Comparison of ENCODE assay signal across 1 cellular context in genomic region chr17:2138768-2139167, GRCh38.
TF ChIP-seq lines count a peak whose summit lies in the region.

No MANE protein-coding gene starts in this region.

TF ChIP-seq in HEK293, 187 proteins besides CTCF, POLR2A, EP300 and RAD21 (continued from another document and continues in another):
- peak; percentile 100 for TF ChIP-seq ZBTB44 (tag by site-specific recombination; IDR thresholded peaks at IDR 0.05)
- no peak for TF ChIP-seq ZNF513 (tag by site-specific recombination; IDR thresholded peaks at IDR 0.05)
- no peak for TF ChIP-seq PRDM2 (tag by site-specific recombination; IDR thresholded peaks at IDR 0.05; ENCODE audit: borderline replicate concordance)
- TF ChIP-seq ZNF670 (tag by site-specific recombination; IDR thresholded peaks at IDR 0.05; ENCODE audit: low read depth), result no peak
- no peak for TF ChIP-seq SP3 (tag by site-specific recombination; IDR thresholded peaks at IDR 0.05)
- TF ChIP-seq ZBTB17 (tag by site-specific recombination; IDR thresholded peaks at IDR 0.05), result peak; percentile 84
- no peak for TF ChIP-seq ZNF776 (tag by site-specific recombination; IDR thresholded peaks at IDR 0.05; ENCODE audit: borderline replicate concordance)
- peak; percentile 18; the same call in 1 of the 2 replicates for TF ChIP-seq ZNF623 (tag by site-specific recombination; IDR thresholded peaks at IDR 0.05)
- TF ChIP-seq ZIC2 (tag by site-specific recombination; IDR thresholded peaks at IDR 0.05), result no peak
- TF ChIP-seq ZNF16 (tag by site-specific recombination; IDR thresholded peaks at IDR 0.05; ENCODE audit: low read depth), result no peak
- no peak for TF ChIP-seq SP2 (tag by site-specific recombination; IDR thresholded peaks at IDR 0.05)
- no peak for TF ChIP-seq ZNF155 (tag by site-specific recombination; IDR thresholded peaks at IDR 0.05)
- TF ChIP-seq GLI4 (tag by site-specific recombination; IDR thresholded peaks at IDR 0.05), result no peak
- TF ChIP-seq ZNF510 (tag by site-specific recombination; IDR thresholded peaks at IDR 0.05; ENCODE audit: insufficient replicate concordance), result no peak
- peak; percentile 86 for TF ChIP-seq ZNF660 (tag by site-specific recombination; IDR thresholded peaks at IDR 0.05)
- TF ChIP-seq ZNF639 (tag by site-specific recombination; IDR thresholded peaks at IDR 0.05), result peak; percentile 59; the same call in 1 of the 2 replicates
- TF ChIP-seq ZNF658 (tag by site-specific recombination; IDR thresholded peaks at IDR 0.05), result no peak
- no peak for TF ChIP-seq KLF16 (tag by site-specific recombination; IDR thresholded peaks at IDR 0.05)
- peak; percentile 75 for TF ChIP-seq ZNF10 (tag by site-specific recombination; IDR thresholded peaks at IDR 0.05)
- no peak for TF ChIP-seq AEBP2 (tag by site-specific recombination; IDR thresholded peaks at IDR 0.05; ENCODE audit: borderline replicate concordance)
- no peak for TF ChIP-seq ZBTB21 (tag by site-specific recombination; IDR thresholded peaks at IDR 0.05)
- no peak for TF ChIP-seq HOXC10 (CRISPR knock-in tag; IDR thresholded peaks at IDR 0.05)
- TF ChIP-seq ZNF621 (tag by site-specific recombination; IDR thresholded peaks at IDR 0.05), result no peak
- no peak; the same call in 1 of the 2 replicates for TF ChIP-seq ZFP69B (tag by site-specific recombination; IDR thresholded peaks at IDR 0.05)
- TF ChIP-seq ZFP37 (tag by site-specific recombination; IDR thresholded peaks at IDR 0.05), result no peak
- peak; percentile 45; the same call in 1 of the 2 replicates for TF ChIP-seq BCL11B (tag by site-specific recombination; IDR thresholded peaks at IDR 0.05; ENCODE audit: low read depth)
- no peak for TF ChIP-seq ZNF596 (tag by site-specific recombination; IDR thresholded peaks at IDR 0.05)
- TF ChIP-seq ZNF133 (tag by site-specific recombination; IDR thresholded peaks at IDR 0.05), result no peak
- TF ChIP-seq ZNF211 (tag by site-specific recombination; IDR thresholded peaks at IDR 0.05; ENCODE audit: low read depth), result no peak
- TF ChIP-seq ZNF398 (tag by site-specific recombination; IDR thresholded peaks at IDR 0.05), result no peak; the same call in 1 of the 2 replicates
- no peak for TF ChIP-seq ZNF280C (tag by site-specific recombination; IDR thresholded peaks at IDR 0.05)
- no peak for TF ChIP-seq ZNF677 (tag by site-specific recombination; IDR thresholded peaks at IDR 0.05)
- peak; percentile 81; the same call in 1 of the 2 replicates for TF ChIP-seq TCF7L2 (IDR thresholded peaks at IDR 0.05; ENCODE audit: borderline replicate concordance, low read depth, low read length)
- TF ChIP-seq PRDM4 (tag by site-specific recombination; IDR thresholded peaks at IDR 0.05), result peak; percentile 56; the same call in 1 of the 2 replicates
- TF ChIP-seq ZBTB20 (tag by site-specific recombination; IDR thresholded peaks at IDR 0.05), result no peak
- TF ChIP-seq HOXD13 (CRISPR knock-in tag; IDR thresholded peaks at IDR 0.05; ENCODE audit: borderline replicate concordance), result no peak
- TF ChIP-seq ZNF248 (tag by site-specific recombination; IDR thresholded peaks at IDR 0.05), result no peak
- TF ChIP-seq PRDM1 (tag by site-specific recombination; IDR thresholded peaks at IDR 0.05), result peak; percentile 63; the same call in 1 of the 2 replicates
- TF ChIP-seq ZNF571 (tag by site-specific recombination; IDR thresholded peaks at IDR 0.05), result no peak
- TF ChIP-seq MZF1 (tag by site-specific recombination; IDR thresholded peaks at IDR 0.05; ENCODE audit: borderline replicate concordance), result peak; percentile 79; the same call in 1 of the 2 replicates
- TF ChIP-seq ZNF175 (tag by site-specific recombination; IDR thresholded peaks at IDR 0.05), result no peak
- TF ChIP-seq KLF8 (tag by site-specific recombination; IDR thresholded peaks at IDR 0.05), result peak; percentile 62
- TF ChIP-seq ZNF549 (tag by site-specific recombination; IDR thresholded peaks at IDR 0.05), result no peak
- TF ChIP-seq SALL2 (tag by site-specific recombination; IDR thresholded peaks at IDR 0.05; ENCODE audit: borderline replicate concordance), result no peak
- peak; percentile 65 for TF ChIP-seq BCL11A (tag by site-specific recombination; IDR thresholded peaks at IDR 0.05; ENCODE audit: low read depth)
- TF ChIP-seq ZNF184 (tag by site-specific recombination; IDR thresholded peaks at IDR 0.05), result no peak
- no peak for TF ChIP-seq ZFP41 (tag by site-specific recombination; IDR thresholded peaks at IDR 0.05; ENCODE audit: borderline replicate concordance)
- TF ChIP-seq YY1 (tag by site-specific recombination; IDR thresholded peaks at IDR 0.05), result no peak
- TF ChIP-seq GLIS2 (tag by site-specific recombination; IDR thresholded peaks at IDR 0.05), result no peak
- no peak for TF ChIP-seq ZNF404 (tag by site-specific recombination; IDR thresholded peaks at IDR 0.05)
